ENCODE assay signal across 8 cellular contexts in genomic region chr5:10595678-10596309, GRCh38. TPM values are rescaled to one million over a fixed set of nuclear protein-coding genes. Genes with fewer than 3 reads are reported as not detected.
DNase-seq lines count a peak whose midpoint lies in the region; ATAC-seq and TF ChIP-seq lines count a peak whose summit lies in the region.

No MANE protein-coding gene starts in this region.

- H3K9me3 ChIP-seq in duodenal mucosa (ENCODE audit: control insufficient read depth in 1 of 2, low read length in 2 of 2): no peaks in the 10 kb centered on the region

- TF ChIP-seq CTCF in Calu3 (IDR thresholded peaks at IDR 0.05; ENCODE audit: unreplicated experiment) (no peak), omental fat pad (IDR thresholded peaks at IDR 0.05) (no peak), GM23338 (conservative IDR thresholded peaks at IDR 0.05; ENCODE audit: low read depth in 2 of 2) (no peak)

- no peaks in the 10 kb centered on the region for H3K36me3 ChIP-seq in duodenal mucosa (ENCODE audit: control insufficient read depth in 1 of 2, insufficient read depth in 2 of 2, low read length in 2 of 2)
- H3K36me3 ChIP-seq in GM23338 (ENCODE audit: insufficient read depth): no peaks in the 10 kb centered on the region

- DNase-seq in Calu3 (peak; percentile 68), T-cell (no peak), omental fat pad (ENCODE audit: low spot score) (no peak), NCI-H128 (lab: John Stamatoyannopoulos, UW; ENCODE audit: unreplicated experiment) (no peak), GM23338 (ENCODE audit: low spot score) (no peak)

- H3K27me3 Mint-ChIP-seq in Calu3 (ENCODE audit: unreplicated experiment): no peaks in the 10 kb centered on the region
- peaks cover 0 to 3% of the 10 kb centered on the region in 2 donors for H3K27me3 Mint-ChIP-seq in T-cell
- peaks cover 2% of the 10 kb centered on the region for H3K27me3 Mint-ChIP-seq in GM23338 (ENCODE audit: insufficient read depth, low read depth, poor library complexity)

- peak overlapping the region; percentile 85 for H3K27ac Mint-ChIP-seq in Calu3 (ENCODE audit: unreplicated experiment)
- H3K27ac Mint-ChIP-seq in T-cell: peak overlapping the region in 1 of 2 donors; percentile 5
- H3K27ac Mint-ChIP-seq in GM23338: no peak overlapping the region

- H3F3A ChIP-seq in GM23338 (replicated peaks; ENCODE audit: low read depth): no peaks in the 10 kb centered on the region

- H3K79me2 ChIP-seq in GM23338 (replicated peaks; ENCODE audit: insufficient read depth): no peaks in the 10 kb centered on the region

- no peak overlapping the region for H3K4me2 ChIP-seq in GM23338

- peak overlapping the region; percentile 41 for H3K4me3 Mint-ChIP-seq in Calu3 (ENCODE audit: low read depth, unreplicated experiment)
- peak overlapping the region; percentile 36 to 46 (median 42) for H3K4me3 Mint-ChIP-seq in T-cell
- no peak overlapping the region for H3K4me3 Mint-ChIP-seq in GM23338

- H3K27me3 ChIP-seq in duodenal mucosa (ENCODE audit: control insufficient read depth in 1 of 2, insufficient read depth in 2 of 2, low read length in 2 of 2) (no peaks in the 10 kb centered on the region), GM23338 (ENCODE audit: insufficient read depth) (no peaks in the 10 kb centered on the region)

- POLR2A ChIA-PET in T-cell (lab: Charles Lee): no interaction called here

- H3K4me1 Mint-ChIP-seq in Calu3 (ENCODE audit: low read depth, unreplicated experiment) (peaks cover 45% of the 10 kb centered on the region), T-cell (peaks cover 15 to 29% (median 16%) of the 10 kb centered on the region in 3 donors), GM23338 (peaks cover 6% of the 10 kb centered on the region)

- CTCF ChIA-PET in Calu3 (lab: Charles Lee): no interaction called here
- CTCF ChIA-PET in T-cell (lab: Charles Lee): no interaction called here

- no peaks in the 10 kb centered on the region for H4K20me1 ChIP-seq in GM23338 (replicated peaks; ENCODE audit: insufficient read depth)

- H3K36me3 Mint-ChIP-seq in Calu3 (ENCODE audit: insufficient read depth, unreplicated experiment): peaks cover 12% of the 10 kb centered on the region
- H3K36me3 Mint-ChIP-seq in T-cell: peaks cover 5% of the 10 kb centered on the region
- no peaks in the 10 kb centered on the region for H3K36me3 Mint-ChIP-seq in GM23338 (ENCODE audit: low read depth)

- H3K4me1 ChIP-seq in duodenal mucosa (ENCODE audit: control insufficient read depth in 1 of 2, insufficient read depth in 2 of 2, low read length in 2 of 2) (peaks cover 11 to 12% of the 10 kb centered on the region in 2 donors), GM23338 (ENCODE audit: insufficient read depth) (no peaks in the 10 kb centered on the region)

- H3K27ac ChIP-seq in duodenal mucosa (ENCODE audit: low read depth, low read length): no peak overlapping the region
- no peak overlapping the region for H3K27ac ChIP-seq in GM23338 (ENCODE audit: low read depth)

- no peaks in the 10 kb centered on the region for H3K9me3 Mint-ChIP-seq in Calu3 (ENCODE audit: low read depth, unreplicated experiment)
- no peaks in the 10 kb centered on the region for H3K9me3 Mint-ChIP-seq in T-cell
- H3K9me3 Mint-ChIP-seq in GM23338: no peaks in the 10 kb centered on the region

- no peak overlapping the region for H2AFZ ChIP-seq in GM23338

- H3K9me2 ChIP-seq in GM23338 (ENCODE audit: insufficient read depth): no peaks in the 10 kb centered on the region

- H3K4me3 ChIP-seq in duodenal mucosa (ENCODE audit: low read depth in 1 of 2, low read length in 2 of 2): peak overlapping the region; percentile 44 to 48
- no peak overlapping the region for H3K4me3 ChIP-seq in GM23338

- peak overlapping the region in 1 of 2 donors; percentile 5 for H3K9ac ChIP-seq in duodenal mucosa (ENCODE audit: low read depth in 1 of 2, low read length in 2 of 2)

- ATAC-seq in HG02763 (IDR thresholded peaks at IDR 0.05; ENCODE audit: unreplicated experiment): peak; percentile 40
- ATAC-seq in T-cell (replicated peaks in 1 of 4): peak in 3 of 4 experiments; percentile 48 to 78 (median 63)
- peak; percentile 93 for ATAC-seq in omental fat pad (ENCODE audit: low FRiP score)
- no peak for ATAC-seq in HG03025 (IDR thresholded peaks at IDR 0.05; ENCODE audit: low FRiP score, unreplicated experiment)
- no peak for ATAC-seq in GM23338

- BruUV-seq in Calu3 (replicated peaks; lab: Mats Ljungman, UMichigan): no TSS peak

- intact Hi-C loops in Calu3 (cut with micrococcal nuclease; ENCODE audit: unreplicated experiment): no loop called here

TF ChIP-seq in GM23338, 12 proteins besides CTCF, POLR2A, EP300 and RAD21 (continues in another document):
- no peak for TF ChIP-seq ZNF462 (CRISPR knock-in tag; IDR thresholded peaks at IDR 0.05)

RNA-seq across cellular contexts. Expression of gene ANKRD33B, which starts 31.9 kb away (rescaled TPM):
- total RNA-seq in Calu3 (2022): 2.9 and 3.6 TPM in 2 replicates
- 1 to 10 TPM; 1.0 to 4.1 (median 2.4) TPM for total RNA-seq in T-cell
- 10 to 100 TPM in 1 of 4 donors, 1 to 10 TPM in 3; 6.2 to 25.5 (median 8.1) TPM for total RNA-seq in omental fat pad
- 13.0 and 15.4 TPM in 2 replicates for total RNA-seq in GM23338 (2014; rRNA removed; shearing (Covaris generic))
- 2.7 and 2.9 TPM in 2 replicates for polyA plus RNA-seq in GM23338 (2016; fragmentation: Nextera tagmentation; extraction: Ambion mirVana)

Comparison
In these comparisons a context has a peak if more than half of its experiments do, and no peak if none do; other contexts are left out.
1. ATAC-seq: peak in HG02763 (single experiment), T-cell (3 of 4) and omental fat pad (single experiment); none in HG03025 (single experiment) and GM23338 (single experiment).